In the genomic region with DNA sequence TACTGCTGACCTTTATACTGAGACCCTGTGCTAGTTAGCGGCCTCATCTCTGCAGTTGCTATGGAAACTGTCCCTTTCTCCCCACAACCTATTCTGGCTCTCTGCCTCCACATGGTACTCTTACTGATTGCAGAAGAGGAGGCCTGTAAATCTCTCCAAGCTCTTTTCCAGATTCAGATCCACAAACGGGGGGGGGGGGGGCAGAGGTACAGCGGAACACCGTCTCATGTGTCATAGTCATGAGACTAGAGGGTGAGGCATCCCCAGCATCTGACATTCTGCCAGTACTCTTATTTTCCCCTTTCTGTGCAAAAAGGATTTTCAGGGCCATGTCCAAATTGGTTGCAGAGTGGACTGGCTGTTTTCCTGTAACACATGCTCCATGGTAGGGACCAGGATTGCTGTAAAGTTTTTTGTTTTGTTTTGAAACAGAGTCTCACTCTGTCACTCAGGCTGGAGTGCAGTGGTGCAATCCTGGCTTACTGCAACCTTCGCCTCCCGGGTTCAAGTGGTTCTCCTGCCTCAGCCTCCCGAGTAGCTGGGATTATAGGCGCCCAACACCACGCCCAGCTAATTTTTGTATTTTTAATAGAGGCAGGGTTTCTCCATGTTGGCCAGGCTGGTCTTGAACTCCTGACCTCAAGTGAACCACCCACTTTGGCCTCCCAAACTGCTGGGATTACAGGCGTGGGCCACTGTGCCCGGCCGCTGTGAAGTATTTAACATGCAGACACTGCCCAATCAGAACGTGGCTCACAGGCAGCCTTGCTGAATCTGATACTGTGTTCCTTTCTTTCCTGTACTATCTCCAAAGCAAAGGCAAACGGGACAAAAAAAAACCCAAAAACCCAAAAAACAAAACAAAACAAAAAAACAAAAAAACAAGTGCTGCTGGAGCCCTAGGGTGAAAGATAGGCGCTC, we compare ENCODE assay signal across 8 cellular contexts. TPM values are rescaled to one million over a fixed set of nuclear protein-coding genes. Genes with fewer than 3 reads are reported as not detected.
DNase-seq lines count a peak whose midpoint lies in the region; ATAC-seq and TF ChIP-seq lines count a peak whose summit lies in the region.

No MANE protein-coding gene starts in this region.

- TF ChIP-seq CTCF in fibroblast of villous mesenchyme (IDR thresholded peaks at IDR 0.05; ENCODE audit: insufficient read depth, low read depth, low read length): no peak

- peaks cover 20% of the 10 kb centered on the region for H3K36me3 Mint-ChIP-seq in stimulated activated effector memory CD8-positive, alpha-beta T cell treated with anti-CD3 and anti-CD28 coated beads, Interleukin-12 subunit alpha, Interleukin-12 subunit beta, amount 100 ng/mL, for 72 hours

- peaks cover 33% of the 10 kb centered on the region for H3K4me1 Mint-ChIP-seq in stimulated activated effector memory CD8-positive, alpha-beta T cell treated with anti-CD3 and anti-CD28 coated beads, Interleukin-12 subunit alpha, Interleukin-12 subunit beta, amount 100 ng/mL, for 72 hours

- ATAC-seq in SK-N-SH treated with all-trans-retinoic acid at 6 μM for 48 hours: 0 out of 3 replicates have a peak, but pooled peaks have one; percentile 9
- ATAC-seq in stimulated activated effector memory CD8-positive, alpha-beta T cell treated with anti-CD3 and anti-CD28 coated beads, Interleukin-12 subunit alpha, Interleukin-12 subunit beta, amount 100 ng/mL, for 72 hours: no peak
- ATAC-seq in HG02885 (IDR thresholded peaks at IDR 0.05; ENCODE audit: poor library complexity, unreplicated experiment): no peak
- ATAC-seq in GM18502 (IDR thresholded peaks at IDR 0.05; ENCODE audit: poor library complexity, unreplicated experiment): no peak

- H3K9me3 Mint-ChIP-seq in stimulated activated effector memory CD8-positive, alpha-beta T cell treated with anti-CD3 and anti-CD28 coated beads, Interleukin-12 subunit alpha, Interleukin-12 subunit beta, amount 100 ng/mL, for 72 hours: no peaks in the 10 kb centered on the region

- H3K4me3 Mint-ChIP-seq in stimulated activated effector memory CD8-positive, alpha-beta T cell treated with anti-CD3 and anti-CD28 coated beads, Interleukin-12 subunit alpha, Interleukin-12 subunit beta, amount 100 ng/mL, for 72 hours: peak overlapping the region; percentile 90

- peak overlapping the region; percentile 95 for H3K27ac Mint-ChIP-seq in stimulated activated effector memory CD8-positive, alpha-beta T cell treated with anti-CD3 and anti-CD28 coated beads, Interleukin-12 subunit alpha, Interleukin-12 subunit beta, amount 100 ng/mL, for 72 hours

- peak; percentile 17 for DNase-seq in NCI-H510A treated with DMSO at 0.1 percent for 48 hours (lab: John Stamatoyannopoulos, UW)
- no peak for DNase-seq in NCI-H510A (lab: John Stamatoyannopoulos, UW)
- peak; percentile 66 for DNase-seq in fibroblast of villous mesenchyme (ENCODE audit: low read depth)
- no peak for DNase-seq in stimulated activated effector memory CD8-positive, alpha-beta T cell treated with anti-CD3 and anti-CD28 coated beads, Interleukin-12 subunit alpha, Interleukin-12 subunit beta, amount 100 ng/mL, for 72 hours (ENCODE audit: low spot score in 2 of 2)
- no peak for DNase-seq in GDM1 (lab: John Stamatoyannopoulos, UW)

- H3K4me3 ChIP-seq in fibroblast of villous mesenchyme (ENCODE audit: low read depth, low read length): peak overlapping the region; percentile 67

TF ChIP-seq in SK-N-SH treated with all-trans-retinoic acid at 6 μM for 48 hours, 23 proteins besides CTCF, POLR2A, EP300 and RAD21 (continues in another document):
- TF ChIP-seq ARNTL (CRISPR knock-in tag; IDR thresholded peaks at IDR 0.05; ENCODE audit: borderline replicate concordance, low read depth): no peak
- TF ChIP-seq ISL1 (CRISPR knock-in tag; IDR thresholded peaks at IDR 0.05): no peak
- TF ChIP-seq BACH2 (CRISPR knock-in tag; IDR thresholded peaks at IDR 0.05; ENCODE audit: borderline replicate concordance): no peak
- TF ChIP-seq RARB (CRISPR knock-in tag; IDR thresholded peaks at IDR 0.05): no peak
- TF ChIP-seq, protein P1, sequence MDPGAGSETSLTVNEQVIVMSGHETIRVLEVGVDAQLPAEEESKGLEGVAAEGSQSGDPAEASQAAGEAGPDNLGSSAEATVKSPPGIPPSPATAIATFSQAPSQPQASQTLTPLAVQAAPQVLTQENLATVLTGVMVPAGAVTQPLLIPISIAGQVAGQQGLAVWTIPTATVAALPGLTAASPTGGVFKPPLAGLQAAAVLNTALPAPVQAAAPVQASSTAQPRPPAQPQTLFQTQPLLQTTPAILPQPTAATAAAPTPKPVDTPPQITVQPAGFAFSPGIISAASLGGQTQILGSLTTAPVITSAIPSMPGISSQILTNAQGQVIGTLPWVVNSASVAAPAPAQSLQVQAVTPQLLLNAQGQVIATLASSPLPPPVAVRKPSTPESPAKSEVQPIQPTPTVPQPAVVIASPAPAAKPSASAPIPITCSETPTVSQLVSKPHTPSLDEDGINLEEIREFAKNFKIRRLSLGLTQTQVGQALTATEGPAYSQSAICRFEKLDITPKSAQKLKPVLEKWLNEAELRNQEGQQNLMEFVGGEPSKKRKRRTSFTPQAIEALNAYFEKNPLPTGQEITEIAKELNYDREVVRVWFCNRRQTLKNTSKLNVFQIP (CRISPR knock-in tag; IDR thresholded peaks at IDR 0.05; ENCODE audit: borderline replicate concordance, low read depth): no peak
- no peak for TF ChIP-seq TOX (CRISPR knock-in tag; IDR thresholded peaks at IDR 0.05; ENCODE audit: borderline replicate concordance)
- TF ChIP-seq ZFP30 (CRISPR knock-in tag; IDR thresholded peaks at IDR 0.05): no peak
- TF ChIP-seq, protein P2, sequence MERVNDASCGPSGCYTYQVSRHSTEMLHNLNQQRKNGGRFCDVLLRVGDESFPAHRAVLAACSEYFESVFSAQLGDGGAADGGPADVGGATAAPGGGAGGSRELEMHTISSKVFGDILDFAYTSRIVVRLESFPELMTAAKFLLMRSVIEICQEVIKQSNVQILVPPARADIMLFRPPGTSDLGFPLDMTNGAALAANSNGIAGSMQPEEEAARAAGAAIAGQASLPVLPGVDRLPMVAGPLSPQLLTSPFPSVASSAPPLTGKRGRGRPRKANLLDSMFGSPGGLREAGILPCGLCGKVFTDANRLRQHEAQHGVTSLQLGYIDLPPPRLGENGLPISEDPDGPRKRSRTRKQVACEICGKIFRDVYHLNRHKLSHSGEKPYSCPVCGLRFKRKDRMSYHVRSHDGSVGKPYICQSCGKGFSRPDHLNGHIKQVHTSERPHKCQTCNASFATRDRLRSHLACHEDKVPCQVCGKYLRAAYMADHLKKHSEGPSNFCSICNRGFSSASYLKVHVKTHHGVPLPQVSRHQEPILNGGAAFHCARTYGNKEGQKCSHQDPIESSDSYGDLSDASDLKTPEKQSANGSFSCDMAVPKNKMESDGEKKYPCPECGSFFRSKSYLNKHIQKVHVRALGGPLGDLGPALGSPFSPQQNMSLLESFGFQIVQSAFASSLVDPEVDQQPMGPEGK (CRISPR knock-in tag; IDR thresholded peaks at IDR 0.05; ENCODE audit: borderline replicate concordance): no peak
- TF ChIP-seq ESRRG (CRISPR knock-in tag; IDR thresholded peaks at IDR 0.05): no peak
- TF ChIP-seq, protein P3, sequence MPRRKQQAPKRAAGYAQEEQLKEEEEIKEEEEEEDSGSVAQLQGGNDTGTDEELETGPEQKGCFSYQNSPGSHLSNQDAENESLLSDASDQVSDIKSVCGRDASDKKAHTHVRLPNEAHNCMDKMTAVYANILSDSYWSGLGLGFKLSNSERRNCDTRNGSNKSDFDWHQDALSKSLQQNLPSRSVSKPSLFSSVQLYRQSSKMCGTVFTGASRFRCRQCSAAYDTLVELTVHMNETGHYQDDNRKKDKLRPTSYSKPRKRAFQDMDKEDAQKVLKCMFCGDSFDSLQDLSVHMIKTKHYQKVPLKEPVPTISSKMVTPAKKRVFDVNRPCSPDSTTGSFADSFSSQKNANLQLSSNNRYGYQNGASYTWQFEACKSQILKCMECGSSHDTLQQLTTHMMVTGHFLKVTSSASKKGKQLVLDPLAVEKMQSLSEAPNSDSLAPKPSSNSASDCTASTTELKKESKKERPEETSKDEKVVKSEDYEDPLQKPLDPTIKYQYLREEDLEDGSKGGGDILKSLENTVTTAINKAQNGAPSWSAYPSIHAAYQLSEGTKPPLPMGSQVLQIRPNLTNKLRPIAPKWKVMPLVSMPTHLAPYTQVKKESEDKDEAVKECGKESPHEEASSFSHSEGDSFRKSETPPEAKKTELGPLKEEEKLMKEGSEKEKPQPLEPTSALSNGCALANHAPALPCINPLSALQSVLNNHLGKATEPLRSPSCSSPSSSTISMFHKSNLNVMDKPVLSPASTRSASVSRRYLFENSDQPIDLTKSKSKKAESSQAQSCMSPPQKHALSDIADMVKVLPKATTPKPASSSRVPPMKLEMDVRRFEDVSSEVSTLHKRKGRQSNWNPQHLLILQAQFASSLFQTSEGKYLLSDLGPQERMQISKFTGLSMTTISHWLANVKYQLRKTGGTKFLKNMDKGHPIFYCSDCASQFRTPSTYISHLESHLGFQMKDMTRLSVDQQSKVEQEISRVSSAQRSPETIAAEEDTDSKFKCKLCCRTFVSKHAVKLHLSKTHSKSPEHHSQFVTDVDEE (CRISPR knock-in tag; IDR thresholded peaks at IDR 0.05): no peak
- TF ChIP-seq PPARA (CRISPR knock-in tag; IDR thresholded peaks at IDR 0.05; ENCODE audit: borderline replicate concordance): no peak
- TF ChIP-seq ZNF8 (CRISPR knock-in tag; IDR thresholded peaks at IDR 0.05): no peak
- TF ChIP-seq, protein P4, sequence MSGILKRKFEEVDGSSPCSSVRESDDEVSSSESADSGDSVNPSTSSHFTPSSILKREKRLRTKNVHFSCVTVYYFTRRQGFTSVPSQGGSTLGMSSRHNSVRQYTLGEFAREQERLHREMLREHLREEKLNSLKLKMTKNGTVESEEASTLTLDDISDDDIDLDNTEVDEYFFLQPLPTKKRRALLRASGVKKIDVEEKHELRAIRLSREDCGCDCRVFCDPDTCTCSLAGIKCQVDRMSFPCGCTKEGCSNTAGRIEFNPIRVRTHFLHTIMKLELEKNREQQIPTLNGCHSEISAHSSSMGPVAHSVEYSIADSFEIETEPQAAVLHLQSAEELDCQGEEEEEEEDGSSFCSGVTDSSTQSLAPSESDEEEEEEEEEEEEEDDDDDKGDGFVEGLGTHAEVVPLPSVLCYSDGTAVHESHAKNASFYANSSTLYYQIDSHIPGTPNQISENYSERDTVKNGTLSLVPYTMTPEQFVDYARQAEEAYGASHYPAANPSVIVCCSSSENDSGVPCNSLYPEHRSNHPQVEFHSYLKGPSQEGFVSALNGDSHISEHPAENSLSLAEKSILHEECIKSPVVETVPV (CRISPR knock-in tag; IDR thresholded peaks at IDR 0.05): no peak
- TF ChIP-seq ZNF70 (CRISPR knock-in tag; IDR thresholded peaks at IDR 0.05): no peak
- TF ChIP-seq GLIS3 (CRISPR knock-in tag; IDR thresholded peaks at IDR 0.05): no peak
- no peak for TF ChIP-seq ZC3H10 (CRISPR knock-in tag; IDR thresholded peaks at IDR 0.05)

RNA-seq across cellular contexts. Expression of a gene that starts 8.1 kb away (rescaled TPM):
- total RNA-seq in fibroblast of villous mesenchyme: 60.9 and 65.7 TPM in 2 replicates

RNA-seq across cellular contexts. Expression of a gene that starts 16.3 kb away (rescaled TPM):
- total RNA-seq in fibroblast of villous mesenchyme: 83.4 and 94.1 TPM in 2 replicates

Comparison
In these comparisons a context has a peak if more than half of its experiments do, and no peak if none do; other contexts are left out.
1. DNase-seq: peak in NCI-H510A treated with DMSO at 0.1 percent for 48 hours (single experiment) and fibroblast of villous mesenchyme (single experiment); none in NCI-H510A (single experiment), stimulated activated effector memory CD8-positive, alpha-beta T cell treated with anti-CD3 and anti-CD28 coated beads, Interleukin-12 subunit alpha, Interleukin-12 subunit beta, amount 100 ng/mL, for 72 hours (0 of 2) and GDM1 (single experiment).